In genomic region chr12:121781751-121782615, GRCh38 we compare ENCODE assay signal across 7 cellular contexts. TPM values are rescaled to one million over a fixed set of nuclear protein-coding genes. Genes with fewer than 3 reads are reported as not detected.
A peak's percentile ranks its signal among the peaks of the same experiment; 100 is the strongest.
DNase-seq lines count a peak whose midpoint lies in the region; ATAC-seq and TF ChIP-seq lines count a peak whose summit lies in the region.

No MANE protein-coding gene starts in this region.

- no peaks in the 10 kb centered on the region for H3K79me2 ChIP-seq in fibroblast of lung (ENCODE audit: control insufficient read depth, insufficient read depth, low read length)

- H3K9ac ChIP-seq in fibroblast of lung (ENCODE audit: insufficient read depth, low read length): peak overlapping the region; percentile 30

- ATAC-seq in GM18868 (IDR thresholded peaks at IDR 0.05; ENCODE audit: unreplicated experiment) (peak; percentile 72), HG02938 (IDR thresholded peaks at IDR 0.05; ENCODE audit: unreplicated experiment) (peak; percentile 56)

- peak in 1 of 2 donors; percentile 49 for DNase-seq in fibroblast of lung (ENCODE audit: low read depth in 2 of 2)
- no peak for DNase-seq in KBM-7
- no peak for DNase-seq in T1000 (lab: John Stamatoyannopoulos, UW)

- H3K27me3 ChIP-seq in fibroblast of lung (ENCODE audit: control insufficient read depth, insufficient read depth, low read length): no peaks in the 10 kb centered on the region

- peaks cover 5% of the 10 kb centered on the region for H3K36me3 ChIP-seq in fibroblast of lung (ENCODE audit: control insufficient read depth, insufficient read depth, low read length)

- no peaks in the 10 kb centered on the region for H4K20me1 ChIP-seq in fibroblast of lung (ENCODE audit: control insufficient read depth, extremely low read depth, insufficient read depth, low read length)

- in situ Hi-C loops in KBM-7 (cut with MboI; ENCODE audit: low pct_unique_long_range_greater_than_20kb, low sequenced_read_pairs): no loop called here

- no peak overlapping the region for H2AFZ ChIP-seq in fibroblast of lung (ENCODE audit: low read length)

- peak overlapping the region; percentile 44 for H3K27ac ChIP-seq in fibroblast of lung (ENCODE audit: insufficient read depth, low read length)
- H3K27ac ChIP-seq in skin epidermis: peak overlapping the region in 17 of 21 experiments; percentile 4 to 82 (median 61)

- H3K4me3 ChIP-seq in WI38 (ENCODE audit: low read depth, low read length) (peak overlapping the region; percentile 10; the same call in 1 of the 2 replicates), fibroblast of lung (replicated peaks in 1 of 4; ENCODE audit: control extremely low read depth in 1 of 4, insufficient read depth in 1 of 4, low read depth in 3 of 4, low read length in 4 of 4) (no peak overlapping the region), skin epidermis (no peak overlapping the region)

- peaks cover 36% of the 10 kb centered on the region for H3K4me1 ChIP-seq in fibroblast of lung (ENCODE audit: control insufficient read depth, extremely low read depth, insufficient read depth, low read length)

- H3K4me2 ChIP-seq in fibroblast of lung (ENCODE audit: extremely low read depth, insufficient read depth, low read length): peak overlapping the region; percentile 62

- no peaks in the 10 kb centered on the region for H3K9me3 ChIP-seq in fibroblast of lung (ENCODE audit: control insufficient read depth, insufficient read depth, low read depth, low read length)

- no peak for TF ChIP-seq CTCF in WI38 (IDR thresholded peaks at IDR 0.05; ENCODE audit: low read depth, low read length)
- no peak for TF ChIP-seq CTCF in fibroblast of lung (conservative IDR thresholded peaks at IDR 0.05 in 1 of 2, IDR thresholded peaks at IDR 0.05 in 1 of 2; ENCODE audit: low read depth in 1 of 2, low read length in 2 of 2)

RNA-seq across cellular contexts. Expression of gene RHOF, which starts 11.5 kb away (rescaled TPM):
- 5.6 and 6.8 TPM in 2 replicates for total RNA-seq in fibroblast of lung
- 2.3 and 4.8 TPM in 2 replicates for polyA plus RNA-seq in fibroblast of lung
- polyA plus RNA-seq in fibroblast of lung (2012): 4.2 and 8.9 TPM in 2 replicates
- 4.7 and 8.5 TPM in 2 replicates for polyA minus RNA-seq in fibroblast of lung (ENCODE audit: low replicate concordance)

RNA-seq across cellular contexts. Expression of gene SETD1B, which starts 21.8 kb away (rescaled TPM):
- 2.1 and 3.5 TPM in 2 replicates for total RNA-seq in fibroblast of lung
- polyA plus RNA-seq in fibroblast of lung: 1.2 and 1.7 TPM in 2 replicates
- polyA plus RNA-seq in fibroblast of lung (2012): 8.7 and 9.8 TPM in 2 replicates
- 12.2 and 13.1 TPM in 2 replicates for polyA minus RNA-seq in fibroblast of lung (ENCODE audit: low replicate concordance)
